19 cellular contexts compared by ENCODE assay signal in the genomic region with DNA sequence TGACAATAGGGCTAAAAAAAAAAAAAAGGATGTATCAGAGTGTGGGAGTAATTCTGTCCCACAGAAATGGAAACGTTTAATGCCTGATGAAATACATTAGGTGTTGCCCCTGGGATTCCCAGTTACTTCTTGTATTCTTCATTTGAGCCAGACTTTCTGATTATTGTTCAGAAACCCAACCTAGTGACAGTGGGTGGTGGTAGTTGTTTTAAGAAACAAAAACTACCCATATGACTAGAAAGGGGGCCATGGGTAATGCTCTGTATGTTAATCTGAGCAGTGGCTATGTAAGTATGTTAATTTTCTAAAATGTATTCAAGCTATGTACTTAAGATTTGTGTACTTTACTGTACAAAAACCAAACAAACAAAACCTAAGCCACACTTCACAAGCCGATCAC.
DNase-seq lines count a peak whose midpoint lies in the region; ATAC-seq, FAIRE-seq and TF ChIP-seq lines count a peak whose summit lies in the region.
"Had no signal": no experiment of that assay in that cellular context is flagged by ENCODE, and none has a peak within 500 bp of the region (broad histone marks: within the 10 kb centered on the region; RNA-seq: fewer than 3 reads in every experiment).

No MANE protein-coding gene starts in this region.

- H3K36me3 Mint-ChIP-seq in MCF 10A (ENCODE audit: insufficient read depth, unreplicated experiment), result peaks cover 98% of the 10 kb centered on the region
- peaks cover 30% of the 10 kb centered on the region for H3K36me3 Mint-ChIP-seq in WTC11
- H3K36me3 Mint-ChIP-seq in type B pancreatic cell, result peaks cover 38% of the 10 kb centered on the region

- H3K27me3 Mint-ChIP-seq in MCF 10A (ENCODE audit: insufficient read depth, unreplicated experiment) (no peaks in the 10 kb centered on the region), WTC11 (ENCODE audit: low read depth) (no peaks in the 10 kb centered on the region), type B pancreatic cell (no peaks in the 10 kb centered on the region)

- POLR2A ChIA-PET in MCF 10A (lab: Yijun Ruan, JAX), result interaction anchor here (0.6 to 23.4 kb wide), 5 partner anchors 10 to 1443 kb away, joined by 3 to 691 read pairs (median 4); no protein-coding TSS in a partner anchor
- POLR2A ChIA-PET in WTC11 (lab: Charles Lee), result no interaction called here

- no peak for FAIRE-seq in D721Med (lab: Jason Lieb, UNC)

- H3K36me3 ChIP-seq in breast epithelium (no peaks in the 10 kb centered on the region), testis (ENCODE audit: low read depth, missing control alignments) (no peaks in the 10 kb centered on the region)
- H3K36me3 ChIP-seq: vagina had no signal

- H3K27ac ChIP-seq in breast epithelium, result no peak overlapping the region
- no peak overlapping the region for H3K27ac ChIP-seq in testis
- H3K27ac ChIP-seq: gastroesophageal sphincter, spleen, vagina had no signal

- H3K27ac Mint-ChIP-seq in MCF 10A (ENCODE audit: low read depth, unreplicated experiment), result peak overlapping the region; percentile 92
- H3K27ac Mint-ChIP-seq in WTC11, result peak overlapping the region; percentile 82
- peak overlapping the region; percentile 63 for H3K27ac Mint-ChIP-seq in type B pancreatic cell
- H3K27ac Mint-ChIP-seq: stimulated activated naive CD8-positive, alpha-beta T cell treated with anti-CD3 and anti-CD28 coated beads, Interleukin-15, Interleukin-2, amounts not matched to agents 100 ng/mL and 50 ng/mL, for 24 hours had no signal

- H3K4me3 Mint-ChIP-seq in MCF 10A (ENCODE audit: unreplicated experiment), result no peak overlapping the region
- H3K4me3 Mint-ChIP-seq in WTC11, result no peak overlapping the region
- H3K4me3 Mint-ChIP-seq in type B pancreatic cell, result no peak overlapping the region
- H3K4me3 Mint-ChIP-seq: stimulated activated naive CD8-positive, alpha-beta T cell treated with anti-CD3 and anti-CD28 coated beads, Interleukin-15, Interleukin-2, amounts not matched to agents 100 ng/mL and 50 ng/mL, for 24 hours had no signal

- intact Hi-C loops in MCF 10A (cut with micrococcal nuclease), result loop anchor here (5.0 kb wide), 1 partner anchor 75 kb away; no protein-coding TSS in a partner anchor
- intact Hi-C loops in breast epithelium (cut with DNase I; ENCODE audit: low total_unique reads), result no loop called here
- intact Hi-C loops in testis (cut with DNase I; ENCODE audit: low total_unique reads), result no loop called here

- no peak for TF ChIP-seq CTCF in MCF 10A (IDR thresholded peaks at IDR 0.05; ENCODE audit: unreplicated experiment)
- TF ChIP-seq CTCF in breast epithelium (IDR thresholded peaks at IDR 0.05), result no peak
- no peak for TF ChIP-seq CTCF in WTC11 (IDR thresholded peaks at IDR 0.05)
- no peak for TF ChIP-seq CTCF in type B pancreatic cell (conservative IDR thresholded peaks at IDR 0.05)
- TF ChIP-seq CTCF in testis (IDR thresholded peaks at IDR 0.05), result no peak
- no peak for TF ChIP-seq CTCF in D721Med (IDR thresholded peaks at IDR 0.05; ENCODE audit: insufficient read depth, missing control alignments)

- H3K4me1 Mint-ChIP-seq in MCF 10A (ENCODE audit: insufficient read depth, unreplicated experiment) (peaks cover 59% of the 10 kb centered on the region), WTC11 (peaks cover 62% of the 10 kb centered on the region), type B pancreatic cell (ENCODE audit: unreplicated experiment) (peaks cover 79% of the 10 kb centered on the region)

- H3K4me1 ChIP-seq in breast epithelium, result no peaks in the 10 kb centered on the region
- H3K4me1 ChIP-seq in testis, result no peaks in the 10 kb centered on the region
- H3K4me1 ChIP-seq: spleen had no signal

- H3K27me3 ChIP-seq in breast epithelium (no peaks in the 10 kb centered on the region), testis (no peaks in the 10 kb centered on the region)
- H3K27me3 ChIP-seq: gastroesophageal sphincter, MG63, spleen, vagina had no signal

- WGBS in testis, 2 donors, result 71 to 87% methylated on average over 2 of the region's 2 CpGs

- H3K9me3 ChIP-seq in breast epithelium, result no peaks in the 10 kb centered on the region
- no peaks in the 10 kb centered on the region for H3K9me3 ChIP-seq in testis
- H3K9me3 ChIP-seq: gastroesophageal sphincter, MG63, spleen, vagina had no signal

- DNase-seq in MCF 10A (ENCODE audit: unreplicated experiment) (no peak), breast epithelium (ENCODE audit: low spot score in 2 of 2) (no peak), WTC11 (ENCODE audit: low spot score) (no peak), type B pancreatic cell (ENCODE audit: extremely low spot score, unreplicated experiment) (no peak), testis (no peak), D721Med (ENCODE audit: insufficient read length, low spot score) (no peak)
- DNase-seq: activated effector memory CD4-positive, alpha-beta T cell treated with Interleukin-2 at 50 U/mL for 16 hours; aorta; cortex of kidney; left ventricle myocardium superior; MG63; spleen; SW 1271 had no signal

- peak; percentile 81 for ATAC-seq in HG02759 (IDR thresholded peaks at IDR 0.05; ENCODE audit: unreplicated experiment)
- no peak for ATAC-seq in WTC11
- ATAC-seq in GM18517 (IDR thresholded peaks at IDR 0.05; ENCODE audit: unreplicated experiment), result no peak
- ATAC-seq: gastroesophageal sphincter, HCT116, left ventricle myocardium superior had no signal

- CTCF ChIA-PET in MCF 10A (lab: Yijun Ruan, JAX) (interaction anchor here (0.6 to 6.8 kb wide), 3 partner anchors 9 to 100 kb away, joined by 3 to 47 read pairs (median 5); no protein-coding TSS in a partner anchor), WTC11 (lab: Charles Lee) (interaction anchor here (0.9 to 1.6 kb wide), 2 partner anchors 13 to 91 kb away, joined by 4 to 5 read pairs; no protein-coding TSS in a partner anchor)

- no TSS peak for BruUV-seq in MCF 10A (replicated peaks; lab: Mats Ljungman, UMichigan)

- no peak for TF ChIP-seq POLR2A in breast epithelium (IDR thresholded peaks at IDR 0.05)
- TF ChIP-seq POLR2A in testis (IDR thresholded peaks at IDR 0.05), result no peak

- H3K9me3 Mint-ChIP-seq in MCF 10A (ENCODE audit: unreplicated experiment) (no peaks in the 10 kb centered on the region), WTC11 (no peaks in the 10 kb centered on the region), type B pancreatic cell (no peaks in the 10 kb centered on the region)
- H3K9me3 Mint-ChIP-seq: stimulated activated naive CD8-positive, alpha-beta T cell treated with anti-CD3 and anti-CD28 coated beads, Interleukin-15, Interleukin-2, amounts not matched to agents 100 ng/mL and 50 ng/mL, for 24 hours had no signal

- H3K4me3 ChIP-seq in breast epithelium (no peak overlapping the region), testis (no peak overlapping the region)
- H3K4me3 ChIP-seq: gastroesophageal sphincter, MG63, spleen, vagina had no signal

TF ChIP-seq in WTC11, 78 proteins besides CTCF, POLR2A, EP300 and RAD21 (continues in another document):
- TF ChIP-seq, protein P1, sequence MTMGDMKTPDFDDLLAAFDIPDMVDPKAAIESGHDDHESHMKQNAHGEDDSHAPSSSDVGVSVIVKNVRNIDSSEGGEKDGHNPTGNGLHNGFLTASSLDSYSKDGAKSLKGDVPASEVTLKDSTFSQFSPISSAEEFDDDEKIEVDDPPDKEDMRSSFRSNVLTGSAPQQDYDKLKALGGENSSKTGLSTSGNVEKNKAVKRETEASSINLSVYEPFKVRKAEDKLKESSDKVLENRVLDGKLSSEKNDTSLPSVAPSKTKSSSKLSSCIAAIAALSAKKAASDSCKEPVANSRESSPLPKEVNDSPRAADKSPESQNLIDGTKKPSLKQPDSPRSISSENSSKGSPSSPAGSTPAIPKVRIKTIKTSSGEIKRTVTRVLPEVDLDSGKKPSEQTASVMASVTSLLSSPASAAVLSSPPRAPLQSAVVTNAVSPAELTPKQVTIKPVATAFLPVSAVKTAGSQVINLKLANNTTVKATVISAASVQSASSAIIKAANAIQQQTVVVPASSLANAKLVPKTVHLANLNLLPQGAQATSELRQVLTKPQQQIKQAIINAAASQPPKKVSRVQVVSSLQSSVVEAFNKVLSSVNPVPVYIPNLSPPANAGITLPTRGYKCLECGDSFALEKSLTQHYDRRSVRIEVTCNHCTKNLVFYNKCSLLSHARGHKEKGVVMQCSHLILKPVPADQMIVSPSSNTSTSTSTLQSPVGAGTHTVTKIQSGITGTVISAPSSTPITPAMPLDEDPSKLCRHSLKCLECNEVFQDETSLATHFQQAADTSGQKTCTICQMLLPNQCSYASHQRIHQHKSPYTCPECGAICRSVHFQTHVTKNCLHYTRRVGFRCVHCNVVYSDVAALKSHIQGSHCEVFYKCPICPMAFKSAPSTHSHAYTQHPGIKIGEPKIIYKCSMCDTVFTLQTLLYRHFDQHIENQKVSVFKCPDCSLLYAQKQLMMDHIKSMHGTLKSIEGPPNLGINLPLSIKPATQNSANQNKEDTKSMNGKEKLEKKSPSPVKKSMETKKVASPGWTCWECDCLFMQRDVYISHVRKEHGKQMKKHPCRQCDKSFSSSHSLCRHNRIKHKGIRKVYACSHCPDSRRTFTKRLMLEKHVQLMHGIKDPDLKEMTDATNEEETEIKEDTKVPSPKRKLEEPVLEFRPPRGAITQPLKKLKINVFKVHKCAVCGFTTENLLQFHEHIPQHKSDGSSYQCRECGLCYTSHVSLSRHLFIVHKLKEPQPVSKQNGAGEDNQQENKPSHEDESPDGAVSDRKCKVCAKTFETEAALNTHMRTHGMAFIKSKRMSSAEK (CRISPR knock-in tag; IDR thresholded peaks at IDR 0.05; ENCODE audit: borderline replicate concordance), result no peak
- TF ChIP-seq JUN (CRISPR knock-in tag; IDR thresholded peaks at IDR 0.05) (no peak), NR1H2 (CRISPR knock-in tag; IDR thresholded peaks at IDR 0.05) (no peak), CREM (CRISPR knock-in tag; IDR thresholded peaks at IDR 0.05) (no peak), TP53 (CRISPR knock-in tag; IDR thresholded peaks at IDR 0.05) (no peak), SMAD3 (CRISPR knock-in tag; IDR thresholded peaks at IDR 0.05; ENCODE audit: borderline replicate concordance) (no peak)
- TF ChIP-seq, protein P2, sequence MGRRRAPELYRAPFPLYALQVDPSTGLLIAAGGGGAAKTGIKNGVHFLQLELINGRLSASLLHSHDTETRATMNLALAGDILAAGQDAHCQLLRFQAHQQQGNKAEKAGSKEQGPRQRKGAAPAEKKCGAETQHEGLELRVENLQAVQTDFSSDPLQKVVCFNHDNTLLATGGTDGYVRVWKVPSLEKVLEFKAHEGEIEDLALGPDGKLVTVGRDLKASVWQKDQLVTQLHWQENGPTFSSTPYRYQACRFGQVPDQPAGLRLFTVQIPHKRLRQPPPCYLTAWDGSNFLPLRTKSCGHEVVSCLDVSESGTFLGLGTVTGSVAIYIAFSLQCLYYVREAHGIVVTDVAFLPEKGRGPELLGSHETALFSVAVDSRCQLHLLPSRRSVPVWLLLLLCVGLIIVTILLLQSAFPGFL (CRISPR knock-in tag; IDR thresholded peaks at IDR 0.05; ENCODE audit: borderline replicate concordance), result no peak
